ENCODE assay signal across 8 cellular contexts in the genomic region with DNA sequence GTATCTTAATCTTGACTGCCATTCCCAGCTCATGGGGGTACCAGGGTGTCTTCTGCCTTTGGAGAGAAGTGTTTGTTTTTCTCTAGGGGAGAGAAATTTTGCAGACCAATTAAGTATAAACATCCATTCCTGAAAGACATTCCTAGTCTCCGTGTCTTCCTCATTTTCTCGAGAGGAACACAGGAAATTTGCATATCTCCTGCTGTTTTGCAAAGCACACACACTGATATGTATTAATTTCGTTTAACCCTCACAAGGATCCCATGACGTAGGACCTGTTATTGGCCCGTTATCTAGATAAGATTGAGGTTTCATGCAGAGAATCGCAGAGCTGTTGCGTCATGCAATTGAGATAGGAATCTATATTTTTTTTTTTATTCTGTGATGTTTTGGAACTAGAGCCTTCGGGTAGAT. TPM values are rescaled to one million over a fixed set of nuclear protein-coding genes. Genes with fewer than 3 reads are reported as not detected.
DNase-seq lines count a peak whose midpoint lies in the region; ATAC-seq and TF ChIP-seq lines count a peak whose summit lies in the region.

No MANE protein-coding gene starts in this region.

- H3K9me3 ChIP-seq in BE2C (no peaks in the 10 kb centered on the region; the same call in 1 of the 2 replicates), HEK293 (ENCODE audit: control insufficient read depth, insufficient read depth, low read depth, low read length) (no peaks in the 10 kb centered on the region), sigmoid colon (no peaks in the 10 kb centered on the region)

- H3K27ac ChIP-seq in HEK293 (ENCODE audit: extremely low read depth, low read depth, low read length) (peak overlapping the region; percentile 94; the same call in 1 of the 2 replicates), sigmoid colon (peak overlapping the region in 3 of 4 donors; percentile 82 to 85 (median 84))

- CTCF ChIA-PET in HEK293 (lab: Yijun Ruan, JAX), result interaction anchor here (0.7 kb wide), 1 partner anchor 325 kb away, joined by 4 read pairs; no protein-coding TSS in a partner anchor

- H3K4me1 ChIP-seq in BE2C, result peaks cover 6% of the 10 kb centered on the region
- H3K4me1 ChIP-seq in HEK293 (ENCODE audit: control insufficient read depth, insufficient read depth, low read length), result no peaks in the 10 kb centered on the region; the same call in 1 of the 2 replicates
- H3K4me1 ChIP-seq in sigmoid colon, result peaks cover 0 to 23% (median 16%) of the 10 kb centered on the region in 4 donors

- WGBS in sigmoid colon, 2 donors, result 8 to 23% methylated on average over 8 of the region's 8 CpGs

- POLR2A ChIA-PET in HEK293 (lab: Yijun Ruan, JAX), result interaction anchor here (0.6 to 1.3 kb wide), 3 partner anchors 26 to 46 kb away, joined by 3 to 6 read pairs (median 4); no protein-coding TSS in a partner anchor

- TF ChIP-seq POLR2A in sigmoid colon (IDR thresholded peaks at IDR 0.05), result no peak

- no peak for TF ChIP-seq EP300 in sigmoid colon (IDR thresholded peaks at IDR 0.05)

- DNase-seq in BE2C (no peak), fibroblast of mammary gland (ENCODE audit: low read depth) (peak; percentile 38), sigmoid colon (no peak), AML-193 (lab: John Stamatoyannopoulos, UW) (no peak), GM13977 (ENCODE audit: low spot score) (no peak)

- TF ChIP-seq CTCF in BE2C (IDR thresholded peaks at IDR 0.05; ENCODE audit: low read depth, low read length), result no peak
- TF ChIP-seq CTCF in HEK293 (tag by site-specific recombination; IDR thresholded peaks at IDR 0.05), result no peak
- no peak for TF ChIP-seq CTCF in WI38 (IDR thresholded peaks at IDR 0.05; ENCODE audit: low read depth, low read length)
- TF ChIP-seq CTCF in fibroblast of mammary gland (conservative IDR thresholded peaks at IDR 0.05; ENCODE audit: control insufficient read depth, insufficient read depth, low read depth, low read length), result no peak
- no peak for TF ChIP-seq CTCF in sigmoid colon (IDR thresholded peaks at IDR 0.05)
- TF ChIP-seq CTCF in GM13977 (IDR thresholded peaks at IDR 0.05; ENCODE audit: extremely low read depth, insufficient read depth, missing control alignments), result no peak

- H3K4me3 ChIP-seq in BE2C (ENCODE audit: low read depth, low read length), result peak overlapping the region; percentile 81
- H3K4me3 ChIP-seq in HEK293 (ENCODE audit: low read depth, low read length), result peak overlapping the region; percentile 67
- peak overlapping the region; percentile 97 for H3K4me3 ChIP-seq in WI38 (ENCODE audit: low read depth, low read length)
- peak overlapping the region; percentile 92 for H3K4me3 ChIP-seq in fibroblast of mammary gland (ENCODE audit: control insufficient read depth, low read depth, low read length)
- peak overlapping the region; percentile 66 to 85 (median 76) for H3K4me3 ChIP-seq in sigmoid colon

- no peak for ATAC-seq in HG02763 (IDR thresholded peaks at IDR 0.05; ENCODE audit: unreplicated experiment)

- H3K27me3 ChIP-seq in BE2C (no peaks in the 10 kb centered on the region; the same call in 1 of the 2 replicates), sigmoid colon (no peaks in the 10 kb centered on the region)

- H3K36me3 ChIP-seq in BE2C, result peaks cover 20% of the 10 kb centered on the region
- peaks cover 25 to 46% of the 10 kb centered on the region in 2 experiments for H3K36me3 ChIP-seq in HEK293 (ENCODE audit: control insufficient read depth in 2 of 2, insufficient read depth in 1 of 2, low read length in 2 of 2)
- H3K36me3 ChIP-seq in sigmoid colon, result peaks cover 8 to 41% (median 32%) of the 10 kb centered on the region in 4 donors

- intact Hi-C loops in sigmoid colon (cut with DNase I), result loop anchor here (1.0 to 2.0 kb wide), 3 partner anchors 35 to 115 kb away; a partner anchor contains a TSS

- in situ Hi-C loops in GM13977 (cut with MboI; ENCODE audit: low pct_unique_long_range_greater_than_20kb, low sequenced_read_pairs, unreplicated experiment), result no loop called here

TF ChIP-seq in HEK293, 187 proteins besides CTCF, POLR2A, EP300 and RAD21 (continues in another document):
- peak; percentile 58 for TF ChIP-seq ZEB2 (tag by site-specific recombination; IDR thresholded peaks at IDR 0.05)
- TF ChIP-seq, protein P1, sequence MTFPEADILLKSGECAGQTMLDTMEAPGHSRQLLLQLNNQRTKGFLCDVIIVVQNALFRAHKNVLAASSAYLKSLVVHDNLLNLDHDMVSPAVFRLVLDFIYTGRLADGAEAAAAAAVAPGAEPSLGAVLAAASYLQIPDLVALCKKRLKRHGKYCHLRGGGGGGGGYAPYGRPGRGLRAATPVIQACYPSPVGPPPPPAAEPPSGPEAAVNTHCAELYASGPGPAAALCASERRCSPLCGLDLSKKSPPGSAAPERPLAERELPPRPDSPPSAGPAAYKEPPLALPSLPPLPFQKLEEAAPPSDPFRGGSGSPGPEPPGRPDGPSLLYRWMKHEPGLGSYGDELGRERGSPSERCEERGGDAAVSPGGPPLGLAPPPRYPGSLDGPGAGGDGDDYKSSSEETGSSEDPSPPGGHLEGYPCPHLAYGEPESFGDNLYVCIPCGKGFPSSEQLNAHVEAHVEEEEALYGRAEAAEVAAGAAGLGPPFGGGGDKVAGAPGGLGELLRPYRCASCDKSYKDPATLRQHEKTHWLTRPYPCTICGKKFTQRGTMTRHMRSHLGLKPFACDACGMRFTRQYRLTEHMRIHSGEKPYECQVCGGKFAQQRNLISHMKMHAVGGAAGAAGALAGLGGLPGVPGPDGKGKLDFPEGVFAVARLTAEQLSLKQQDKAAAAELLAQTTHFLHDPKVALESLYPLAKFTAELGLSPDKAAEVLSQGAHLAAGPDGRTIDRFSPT (tag by site-specific recombination; IDR thresholded peaks at IDR 0.05), result no peak
- TF ChIP-seq BCL11A (tag by site-specific recombination; IDR thresholded peaks at IDR 0.05; ENCODE audit: low read depth), result no peak
- TF ChIP-seq, protein P2, sequence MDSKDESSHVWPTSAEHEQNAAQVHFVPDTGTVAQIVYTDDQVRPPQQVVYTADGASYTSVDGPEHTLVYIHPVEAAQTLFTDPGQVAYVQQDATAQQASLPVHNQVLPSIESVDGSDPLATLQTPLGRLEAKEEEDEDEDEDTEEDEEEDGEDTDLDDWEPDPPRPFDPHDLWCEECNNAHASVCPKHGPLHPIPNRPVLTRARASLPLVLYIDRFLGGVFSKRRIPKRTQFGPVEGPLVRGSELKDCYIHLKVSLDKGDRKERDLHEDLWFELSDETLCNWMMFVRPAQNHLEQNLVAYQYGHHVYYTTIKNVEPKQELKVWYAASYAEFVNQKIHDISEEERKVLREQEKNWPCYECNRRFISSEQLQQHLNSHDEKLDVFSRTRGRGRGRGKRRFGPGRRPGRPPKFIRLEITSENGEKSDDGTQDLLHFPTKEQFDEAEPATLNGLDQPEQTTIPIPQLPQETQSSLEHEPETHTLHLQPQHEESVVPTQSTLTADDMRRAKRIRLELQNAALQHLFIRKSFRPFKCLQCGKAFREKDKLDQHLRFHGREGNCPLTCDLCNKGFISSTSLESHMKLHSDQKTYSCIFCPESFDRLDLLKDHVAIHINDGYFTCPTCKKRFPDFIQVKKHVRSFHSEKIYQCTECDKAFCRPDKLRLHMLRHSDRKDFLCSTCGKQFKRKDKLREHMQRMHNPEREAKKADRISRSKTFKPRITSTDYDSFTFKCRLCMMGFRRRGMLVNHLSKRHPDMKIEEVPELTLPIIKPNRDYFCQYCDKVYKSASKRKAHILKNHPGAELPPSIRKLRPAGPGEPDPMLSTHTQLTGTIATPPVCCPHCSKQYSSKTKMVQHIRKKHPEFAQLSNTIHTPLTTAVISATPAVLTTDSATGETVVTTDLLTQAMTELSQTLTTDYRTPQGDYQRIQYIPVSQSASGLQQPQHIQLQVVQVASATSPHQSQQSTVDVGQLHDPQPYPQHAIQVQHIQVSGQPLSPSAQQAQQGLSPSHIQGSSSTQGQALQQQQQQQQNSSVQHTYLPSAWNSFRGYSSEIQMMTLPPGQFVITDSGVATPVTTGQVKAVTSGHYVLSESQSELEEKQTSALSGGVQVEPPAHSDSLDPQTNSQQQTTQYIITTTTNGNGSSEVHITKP (tag by site-specific recombination; IDR thresholded peaks at IDR 0.05), result no peak
- TF ChIP-seq, protein P3, sequence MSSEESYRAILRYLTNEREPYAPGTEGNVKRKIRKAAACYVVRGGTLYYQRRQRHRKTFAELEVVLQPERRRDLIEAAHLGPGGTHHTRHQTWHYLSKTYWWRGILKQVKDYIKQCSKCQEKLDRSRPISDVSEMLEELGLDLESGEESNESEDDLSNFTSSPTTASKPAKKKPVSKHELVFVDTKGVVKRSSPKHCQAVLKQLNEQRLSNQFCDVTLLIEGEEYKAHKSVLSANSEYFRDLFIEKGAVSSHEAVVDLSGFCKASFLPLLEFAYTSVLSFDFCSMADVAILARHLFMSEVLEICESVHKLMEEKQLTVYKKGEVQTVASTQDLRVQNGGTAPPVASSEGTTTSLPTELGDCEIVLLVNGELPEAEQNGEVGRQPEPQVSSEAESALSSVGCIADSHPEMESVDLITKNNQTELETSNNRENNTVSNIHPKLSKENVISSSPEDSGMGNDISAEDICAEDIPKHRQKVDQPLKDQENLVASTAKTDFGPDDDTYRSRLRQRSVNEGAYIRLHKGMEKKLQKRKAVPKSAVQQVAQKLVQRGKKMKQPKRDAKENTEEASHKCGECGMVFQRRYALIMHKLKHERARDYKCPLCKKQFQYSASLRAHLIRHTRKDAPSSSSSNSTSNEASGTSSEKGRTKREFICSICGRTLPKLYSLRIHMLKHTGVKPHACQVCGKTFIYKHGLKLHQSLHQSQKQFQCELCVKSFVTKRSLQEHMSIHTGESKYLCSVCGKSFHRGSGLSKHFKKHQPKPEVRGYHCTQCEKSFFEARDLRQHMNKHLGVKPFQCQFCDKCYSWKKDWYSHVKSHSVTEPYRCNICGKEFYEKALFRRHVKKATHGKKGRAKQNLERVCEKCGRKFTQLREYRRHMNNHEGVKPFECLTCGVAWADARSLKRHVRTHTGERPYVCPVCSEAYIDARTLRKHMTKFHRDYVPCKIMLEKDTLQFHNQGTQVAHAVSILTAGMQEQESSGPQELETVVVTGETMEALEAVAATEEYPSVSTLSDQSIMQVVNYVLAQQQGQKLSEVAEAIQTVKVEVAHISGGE (tag by site-specific recombination; conservative IDR thresholded peaks at IDR 0.05; ENCODE audit: low read depth), result no peak
- TF ChIP-seq GLI2 (tag by site-specific recombination; IDR thresholded peaks at IDR 0.05; ENCODE audit: borderline replicate concordance, low read depth), result no peak
- no peak for TF ChIP-seq ZNF211 (tag by site-specific recombination; IDR thresholded peaks at IDR 0.05; ENCODE audit: low read depth)
- no peak for TF ChIP-seq ZNF174 (tag by site-specific recombination; IDR thresholded peaks at IDR 0.05)

RNA-seq across cellular contexts. Expression of a gene that starts 0.9 kb away (rescaled TPM):
- 162 TPM for polyA plus RNA-seq in BE2C (2012; ENCODE audit: insufficient read depth, insufficient read length, low read depth)
- 10 to 100 TPM; 14.3 to 31.9 (median 27.0) TPM for total RNA-seq in sigmoid colon
- polyA plus RNA-seq in sigmoid colon, result 10 to 100 TPM; 23.8 to 45.0 (median 28.2) TPM

RNA-seq across cellular contexts. Expression of a gene that starts 35.2 kb away (rescaled TPM):
- polyA plus RNA-seq in BE2C (2012; ENCODE audit: insufficient read depth, insufficient read length, low read depth), result 85.5 TPM
- 10 to 100 TPM; 33.2 to 47.4 (median 39.2) TPM for total RNA-seq in sigmoid colon
- polyA plus RNA-seq in sigmoid colon, result 10 to 100 TPM; 20.4 to 98.9 (median 49.9) TPM
